In genomic region chr20:46689082-46689753, GRCh38 we compare ENCODE assay signal across 7 cellular contexts. TPM values are rescaled to one million over a fixed set of nuclear protein-coding genes. Genes with fewer than 3 reads are reported as not detected.
DNase-seq lines count a peak whose midpoint lies in the region; ATAC-seq and TF ChIP-seq lines count a peak whose summit lies in the region.

TSS of gene TP53RK (minus strand) at chr20:46689444. CDS start at chr20:46689414, 30 bp downstream.

- TF ChIP-seq POLR2A in GM18505 (IDR thresholded peaks at IDR 0.05; ENCODE audit: borderline replicate concordance, extremely low read depth, insufficient read depth, insufficient read length), result peak; percentile 82

- H3K4me2 ChIP-seq in hepatocyte, result peak within 1 kb of the TSS; percentile 92

- peaks cover 42% of the 10 kb centered on the region for H3K79me2 ChIP-seq in hepatocyte

- no peaks in the 10 kb centered on the region for H3K9me3 ChIP-seq in hepatocyte (ENCODE audit: low read depth)

- peak within 1 kb of the TSS; percentile 39 for H3K4me3 ChIP-seq in hepatocyte

- ATAC-seq in GM18505 (IDR thresholded peaks at IDR 0.05; ENCODE audit: unreplicated experiment) (peak; percentile 86), HG02981 (IDR thresholded peaks at IDR 0.05; ENCODE audit: unreplicated experiment) (peak; percentile 90)

- no peaks in the 10 kb centered on the region for H3K36me3 ChIP-seq in hepatocyte (replicated peaks; ENCODE audit: insufficient read depth, low read depth)

- H3K4me1 ChIP-seq in hepatocyte (ENCODE audit: insufficient read depth), result peaks cover 9% of the 10 kb centered on the region

- WGBS in hepatocyte (ENCODE audit: low lambda C conversion rate, missing lambda C conversion rate), result under 1% methylated on average over 60 of the region's 71 CpGs

- no peaks in the 10 kb centered on the region for H3K9me2 ChIP-seq in hepatocyte (replicated peaks; ENCODE audit: insufficient read depth)

- no peaks in the 10 kb centered on the region for H3K27me3 ChIP-seq in hepatocyte

- TF ChIP-seq CTCF in hepatocyte (IDR thresholded peaks at IDR 0.05; ENCODE audit: poor library complexity), result no peak

- H2AFZ ChIP-seq in hepatocyte, result peak within 1 kb of the TSS; percentile 31

- no peaks in the 10 kb centered on the region for H4K20me1 ChIP-seq in hepatocyte (ENCODE audit: insufficient read depth, poor library complexity, severe bottlenecking)

- peak within 1 kb of the TSS; percentile 90 for H3K27ac ChIP-seq in hepatocyte

- DNase-seq in NCI-H2029 treated with DMSO at 0.1 percent for 48 hours (lab: John Stamatoyannopoulos, UW) (peak; percentile 81), T-helper 9 cell (peak; percentile 92), astrocyte of the hippocampus (ENCODE audit: low read depth, low spot score) (peak; percentile 100), hepatocyte (ENCODE audit: low spot score) (peak; percentile 99), retina (peak; percentile 96)

RNA-seq across cellular contexts. Expression of gene TP53RK, which starts in this region (rescaled TPM):
- total RNA-seq in hepatocyte, result 19.6 and 22.7 TPM in 2 replicates
- 19.8 and 21.4 TPM in 2 replicates for polyA plus RNA-seq in hepatocyte

Comparison
In these comparisons a context has a peak if more than half of its experiments do, and no peak if none do; other contexts are left out.
1. Peak in every context shown above with its lines: DNase-seq, ATAC-seq, H3K4me3 ChIP-seq and H3K27ac ChIP-seq.